Comparison of ENCODE assay signal across 7 cellular contexts in genomic region chr3:58116161-58116955, GRCh38.
DNase-seq lines count a peak whose midpoint lies in the region; ATAC-seq and TF ChIP-seq lines count a peak whose summit lies in the region.

No MANE protein-coding gene starts in this region.

- H3K9me3 ChIP-seq in gastrocnemius medialis, result no peaks in the 10 kb centered on the region

- H3K4me1 Mint-ChIP-seq in IgD-negative memory B cell, result peaks cover 51 to 68% (median 62%) of the 10 kb centered on the region in 3 donors

- H3K27ac Mint-ChIP-seq in IgD-negative memory B cell, result peak overlapping the region; percentile 84 to 99 (median 94)

- in situ Hi-C loops in gastrocnemius medialis (cut with MboI; ENCODE audit: low sequenced_read_pairs in 4 of 4), result no loop called here

- peak; percentile 6 for DNase-seq in activated T-helper 9 cell treated with anti-CD3 and anti-CD28 coated beads, Interleukin-2, amount 50 U/mL, for 16 hours (ENCODE audit: low read depth)
- DNase-seq in NCI-H524 treated with DMSO at 0.1 percent for 48 hours (lab: John Stamatoyannopoulos, UW), result no peak
- no peak for DNase-seq in DMS 273 treated with DMSO at 0.1 percent for 48 hours (lab: John Stamatoyannopoulos, UW)
- DNase-seq in gastrocnemius medialis, result no peak

- H3K4me1 ChIP-seq in gastrocnemius medialis, result peaks cover 5 to 12% of the 10 kb centered on the region in 2 donors

- intact Hi-C loops in gastrocnemius medialis (cut with DNase I; ENCODE audit: low total_unique reads), result no loop called here

- no peaks in the 10 kb centered on the region for H3K9me3 Mint-ChIP-seq in IgD-negative memory B cell

- ATAC-seq in GM21390 (IDR thresholded peaks at IDR 0.05; ENCODE audit: unreplicated experiment) (peak; percentile 50), gastrocnemius medialis (no peak)

- TF ChIP-seq CTCF in gastrocnemius medialis (IDR thresholded peaks at IDR 0.05 in 4 of 5, conservative IDR thresholded peaks at IDR 0.05 in 1 of 5), result no peak

- H3K27ac ChIP-seq in skin epidermis (peak overlapping the region in 13 of 21 experiments; percentile 8 to 74 (median 48)), gastrocnemius medialis (peak overlapping the region in 2 of 4 donors; percentile 7 to 51)

- H3K36me3 ChIP-seq in gastrocnemius medialis, result no peaks in the 10 kb centered on the region

- no peak for TF ChIP-seq POLR2A in gastrocnemius medialis (IDR thresholded peaks at IDR 0.05)

- H3K27me3 Mint-ChIP-seq in IgD-negative memory B cell, result no peaks in the 10 kb centered on the region

- peaks cover 22% of the 10 kb centered on the region for H3K36me3 Mint-ChIP-seq in IgD-negative memory B cell

- no peaks in the 10 kb centered on the region for H3K27me3 ChIP-seq in gastrocnemius medialis

- H3K4me3 Mint-ChIP-seq in IgD-negative memory B cell, result peak overlapping the region; percentile 6 to 85 (median 75)

- no peak overlapping the region for H3K4me3 ChIP-seq in skin epidermis
- H3K4me3 ChIP-seq in gastrocnemius medialis, result no peak overlapping the region
